ENCODE assay signal across 8 cellular contexts in genomic region chr7:30285531-30286284, GRCh38. TPM values are rescaled to one million over a fixed set of nuclear protein-coding genes. Genes with fewer than 3 reads are reported as not detected.
DNase-seq lines count a peak whose midpoint lies in the region; ATAC-seq, FAIRE-seq and TF ChIP-seq lines count a peak whose summit lies in the region.

No MANE protein-coding gene starts in this region.

- peaks cover 50% of the 10 kb centered on the region for H3K4me1 Mint-ChIP-seq in T-helper 2 cell treated with Interferon-gamma antibody and Interleukin-4, amounts not matched to agents 5 μg/mL and 100 μg/mL, for 36 hours (ENCODE audit: low read depth)

- TF ChIP-seq POLR2A in K562 (conservative IDR thresholded peaks at IDR 0.05): no peak

- H3K4me2 ChIP-seq in K562 (ENCODE audit: insufficient read depth, low read length): peak overlapping the region; percentile 95

- ATAC-seq in K562: peak; percentile 1; the same call in 2 of the 3 replicates

- WGBS in HUES64: under 1% methylated on average over 79 of the region's 79 CpGs
- under 1% methylated on average over 63 of the region's 79 CpGs for WGBS in K562 (ENCODE audit: insufficient coverage, low coverage, missing lambda C conversion rate)

- H3K9me1 ChIP-seq in K562 (ENCODE audit: control insufficient read depth, insufficient read depth, low read length): no peaks in the 10 kb centered on the region

- no peak for TF ChIP-seq RAD21 in K562 (CRISPR knock-in tag; conservative IDR thresholded peaks at IDR 0.05 in 1 of 2, IDR thresholded peaks at IDR 0.05 in 1 of 2)

- POLR2A ChIA-PET in K562 (lab: Yijun Ruan, JAX): interaction anchor here (0.6 to 1.7 kb wide), 4 partner anchors 9 to 20 kb away, joined by 3 to 7 read pairs (median 4); no protein-coding TSS in a partner anchor
- POLR2A ChIA-PET in HEK293T (lab: Yijun Ruan, JAX): no interaction called here

- H3K27ac ChIP-seq in HUES64 (ENCODE audit: low read depth, low read length) (peak overlapping the region; percentile 88; the same call in 1 of the 2 replicates), K562 (ENCODE audit: extremely low read depth, low read depth, low read length) (peak overlapping the region; percentile 93)

- H3K36me3 ChIP-seq in HUES64 (ENCODE audit: insufficient read depth, low read length) (no peaks in the 10 kb centered on the region), K562 (ENCODE audit: control insufficient read depth, insufficient read depth, low read length) (no peaks in the 10 kb centered on the region)

- H3K4me3 Mint-ChIP-seq in T-helper 2 cell treated with Interferon-gamma antibody and Interleukin-4, amounts not matched to agents 5 μg/mL and 100 μg/mL, for 36 hours: peak overlapping the region; percentile 91

- H4K20me1 ChIP-seq in K562 (replicated peaks; ENCODE audit: control insufficient read depth, insufficient read depth, low read length): peaks cover 13% of the 10 kb centered on the region

- peaks cover 50% of the 10 kb centered on the region for H3K4me1 ChIP-seq in HUES64 (ENCODE audit: insufficient read depth, low read length)
- H3K4me1 ChIP-seq in K562 (replicated peaks in 1 of 2; ENCODE audit: control insufficient read depth in 2 of 2, insufficient read depth in 2 of 2, low read length in 2 of 2): peaks cover 10 to 14% of the 10 kb centered on the region in 2 experiments; a peak in 4 of 5 replicates

- peaks cover 20% of the 10 kb centered on the region for H3K36me3 Mint-ChIP-seq in T-helper 2 cell treated with Interferon-gamma antibody and Interleukin-4, amounts not matched to agents 5 μg/mL and 100 μg/mL, for 36 hours (ENCODE audit: low read depth)

- H3K9ac ChIP-seq in HUES64 (ENCODE audit: low read depth, low read length) (peak overlapping the region; percentile 86), K562 (ENCODE audit: insufficient read depth in 1 of 2, low read depth in 2 of 2, low read length in 2 of 2) (peak overlapping the region; percentile 75 to 96)

- peak overlapping the region; percentile 76 for H2AFZ ChIP-seq in K562 (ENCODE audit: low read depth, low read length)

- FAIRE-seq in K562 (lab: Jason Lieb, UNC): peak; percentile 54

- H3K9me3 Mint-ChIP-seq in T-helper 2 cell treated with Interferon-gamma antibody and Interleukin-4, amounts not matched to agents 5 μg/mL and 100 μg/mL, for 36 hours: peaks cover 12% of the 10 kb centered on the region

- in situ Hi-C loops in Caki2 (cut with HindIII; ENCODE audit: low pct_unique_long_range_greater_than_20kb, low sequenced_read_pairs) (no loop called here), K562 (cut with MboI) (no loop called here)

- intact Hi-C loops in K562 (cut with micrococcal nuclease): loop anchor here (2.0 kb wide), 2 partner anchors 63 to 127 kb away; no protein-coding TSS in a partner anchor

- H3K27ac Mint-ChIP-seq in T-helper 2 cell treated with Interferon-gamma antibody and Interleukin-4, amounts not matched to agents 5 μg/mL and 100 μg/mL, for 36 hours: peak overlapping the region; percentile 98

- BruUV-seq in K562 (replicated peaks; lab: Mats Ljungman, UMichigan): no TSS peak

- no peaks in the 10 kb centered on the region for H3K27me3 Mint-ChIP-seq in T-helper 2 cell treated with Interferon-gamma antibody and Interleukin-4, amounts not matched to agents 5 μg/mL and 100 μg/mL, for 36 hours (ENCODE audit: low read depth)

- H3K4me3 ChIP-seq in HUES64 (ENCODE audit: low read length): peak overlapping the region; percentile 96
- peak overlapping the region; percentile 94 for H3K4me3 ChIP-seq in K562

- H3K27me3 ChIP-seq in HUES64 (ENCODE audit: insufficient read depth, low read length): no peaks in the 10 kb centered on the region
- no peaks in the 10 kb centered on the region for H3K27me3 ChIP-seq in K562 (ENCODE audit: control insufficient read depth in 2 of 2, insufficient read depth in 2 of 2, low read length in 2 of 2)

- H3K79me2 ChIP-seq in K562 (ENCODE audit: control insufficient read depth, insufficient read depth, low read length): peaks cover 51% of the 10 kb centered on the region

- TF ChIP-seq EP300 in K562 (IDR thresholded peaks at IDR 0.05; ENCODE audit: low read length): no peak

- DNase-seq in Caki2 (ENCODE audit: low read depth): peak; percentile 64
- DNase-seq in GM20000 (ENCODE audit: low spot score): peak; percentile 39
- DNase-seq in T-helper 2 cell treated with Interferon-gamma antibody and Interleukin-4, amounts not matched to agents 5 μg/mL and 100 μg/mL, for 36 hours (ENCODE audit: low spot score): peak; percentile 77
- DNase-seq in K562 (ENCODE audit: extremely low read depth in 1 of 4, low spot score in 3 of 4): peak in 3 of 4 experiments; percentile 24 to 71 (median 38)
- DNase-seq in islet precursor cell: peak; percentile 68
- DNase-seq in stimulated activated CD4-positive, alpha-beta T cell treated with anti-CD3 and anti-CD28 coated beads, Interleukin-15, amount 100 ng/mL, for 1 hour (ENCODE audit: low read depth in 1 of 2, low spot score in 1 of 2): peak; percentile 3 to 27
- DNase-seq in HEK293T (ENCODE audit: extremely low spot score): no peak

- H3K9me3 ChIP-seq in HUES64 (ENCODE audit: insufficient read depth, low read depth, low read length) (no peaks in the 10 kb centered on the region), K562 (replicated peaks; ENCODE audit: control insufficient read depth, insufficient read depth, low read depth, low read length) (no peaks in the 10 kb centered on the region)

- TF ChIP-seq CTCF in GM20000 (IDR thresholded peaks at IDR 0.05; ENCODE audit: extremely low read depth, missing control alignments) (no peak), K562 (IDR thresholded peaks at IDR 0.05 in 2 of 3, conservative IDR thresholded peaks at IDR 0.05 in 1 of 3; ENCODE audit: insufficient read depth in 2 of 3, low read depth in 1 of 3, low read length in 3 of 3) (no peak)

- CTCF ChIA-PET in K562 (lab: Yijun Ruan, JAX; ENCODE audit: low intra/inter-chr PET ratio) (interaction anchor here (0.7 to 1.5 kb wide), 3 partner anchors 10 to 127 kb away, joined by 3 to 8 read pairs (median 8); no protein-coding TSS in a partner anchor), HEK293T (lab: Yijun Ruan, JAX) (interaction anchor here (1.7 kb wide), 1 partner anchor 10 kb away, joined by 4 read pairs; no protein-coding TSS in a partner anchor)

TF ChIP-seq in K562, 482 proteins besides CTCF, POLR2A, EP300 and RAD21 (continues in another document):
- TF ChIP-seq, protein P1, sequence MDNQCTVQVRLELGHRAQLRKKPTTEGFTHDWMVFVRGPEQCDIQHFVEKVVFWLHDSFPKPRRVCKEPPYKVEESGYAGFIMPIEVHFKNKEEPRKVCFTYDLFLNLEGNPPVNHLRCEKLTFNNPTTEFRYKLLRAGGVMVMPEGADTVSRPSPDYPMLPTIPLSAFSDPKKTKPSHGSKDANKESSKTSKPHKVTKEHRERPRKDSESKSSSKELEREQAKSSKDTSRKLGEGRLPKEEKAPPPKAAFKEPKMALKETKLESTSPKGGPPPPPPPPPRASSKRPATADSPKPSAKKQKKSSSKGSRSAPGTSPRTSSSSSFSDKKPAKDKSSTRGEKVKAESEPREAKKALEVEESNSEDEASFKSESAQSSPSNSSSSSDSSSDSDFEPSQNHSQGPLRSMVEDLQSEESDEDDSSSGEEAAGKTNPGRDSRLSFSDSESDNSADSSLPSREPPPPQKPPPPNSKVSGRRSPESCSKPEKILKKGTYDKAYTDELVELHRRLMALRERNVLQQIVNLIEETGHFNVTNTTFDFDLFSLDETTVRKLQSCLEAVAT (IDR thresholded peaks at IDR 0.05): peak in 1 of 2 experiments; percentile 81; a peak in 2 of 4 replicates
- peak; percentile 75 for TF ChIP-seq ELF1 (tag; IDR thresholded peaks at IDR 0.05)
- peak; percentile 15; the same call in 1 of the 2 replicates for TF ChIP-seq POLR2AphosphoS5 (IDR thresholded peaks at IDR 0.05; ENCODE audit: control insufficient read depth, insufficient read depth, low read depth, low read length)

TF ChIP-seq in HEK293T, 16 proteins besides CTCF, POLR2A, EP300 and RAD21:
- TF ChIP-seq L3MBTL2 (conservative IDR thresholded peaks at IDR 0.05): no peak
- TF ChIP-seq BHLHE40 (IDR thresholded peaks at IDR 0.05; ENCODE audit: borderline replicate concordance): no peak
- TF ChIP-seq ZNF384 (IDR thresholded peaks at IDR 0.05): no peak

RNA-seq across cellular contexts. Expression of gene ZNRF2, which starts 1.3 kb away (rescaled TPM):
- 19.3 and 20.3 TPM in 2 replicates for total RNA-seq in Caki2 (2014; rRNA removed; shearing (Covaris generic); ENCODE audit: low replicate concordance)
- 9.9 TPM for polyA plus RNA-seq in HUES64 (2013, experiment 1 of 2)
- polyA plus RNA-seq in HUES64 (2013, experiment 2 of 2): 11.1 TPM
- 5.4 and 16.5 TPM in 2 replicates for total RNA-seq in K562 (2011; cell fraction: chromatin; rRNA removed; ENCODE audit: low replicate concordance)
- total RNA-seq in K562 (2011; cell fraction: nucleolus; rRNA removed): 4.0 and 7.5 TPM in 2 replicates
- 5.4 and 9.7 TPM in 2 replicates for total RNA-seq in K562 (2011; cell fraction: nucleoplasm; rRNA removed)
- total RNA-seq in K562 (2014; rRNA removed) (13.9 and 18.1 TPM in 2 replicates), K562 (2014; rRNA removed; fragmentation: Illumina TruSeq; extraction: Trizol) (6.8 and 8.1 TPM in 2 replicates), K562 (2015; rRNA removed; fragmentation: Illumina TruSeq; extraction: Trizol) (5.2 and 5.9 TPM in 2 replicates), K562 (2021) (8.3 and 9.4 TPM in 2 replicates)
- polyA plus RNA-seq in K562 (2011; rRNA removed) (4.1 and 5.5 TPM in 2 replicates), K562 (2014; fragmentation: Illumina TruSeq; extraction: Trizol) (4.7 and 5.5 TPM in 2 replicates), K562 (2014; fragmentation: Nextera tagmentation; extraction: Ambion mirVana) (1 to 10 TPM; 1.1 to 1.2 TPM), K562 (2014; rRNA removed) (4.7 and 4.9 TPM in 2 replicates)
- polyA plus RNA-seq in K562 (2011; cell fraction: cytosol; rRNA removed): 1.7 and 3.0 TPM in 2 replicates
- 3.2 and 4.0 TPM in 2 replicates for polyA plus RNA-seq in K562 (2011; cell fraction: nucleus; rRNA removed)
- 3.6 and 5.3 TPM in 2 replicates for polyA plus RNA-seq in K562 (2012)
- polyA minus RNA-seq in K562 (2011; rRNA and poly(A)+ RNA removed): 6.5 and 9.6 TPM in 2 replicates
- 4.6 and 5.2 TPM in 2 replicates for polyA minus RNA-seq in K562 (2011; cell fraction: cytosol; rRNA and poly(A)+ RNA removed)
- polyA minus RNA-seq in K562 (2011; cell fraction: nucleus; rRNA and poly(A)+ RNA removed): 17.7 and 20.2 TPM in 2 replicates
